8 cellular contexts compared by ENCODE assay signal in genomic region chr3:49028673-49029562, GRCh38. TPM values are rescaled to one million over a fixed set of nuclear protein-coding genes. Genes with fewer than 3 reads are reported as not detected.
DNase-seq lines count a peak whose midpoint lies in the region; ATAC-seq, FAIRE-seq and TF ChIP-seq lines count a peak whose summit lies in the region.

Gene IMPDH2 (minus strand): TSS chr3:49029398. CDS start chr3:49029350, 48 bp downstream.

- peak within 1 kb of the TSS; percentile 56 for H3K27ac ChIP-seq in epithelial cell of prostate

- ATAC-seq in GM21515 (IDR thresholded peaks at IDR 0.05; ENCODE audit: unreplicated experiment), result peak; percentile 79

- no peak for DNase-seq in D721Med (ENCODE audit: insufficient read length, low spot score)
- peak; percentile 76 for DNase-seq in HuH-7.5 (ENCODE audit: low spot score)
- DNase-seq in OCI-M1 (lab: John Stamatoyannopoulos, UW), result peak; percentile 94
- peak; percentile 89 for DNase-seq in activated T-cell treated with anti-CD3 and anti-CD28 coated beads for 24 hours (ENCODE audit: low read depth)
- peak; percentile 56 for DNase-seq in epithelial cell of prostate (ENCODE audit: low read depth, low spot score)
- peak; percentile 96 for DNase-seq in mucosa of gallbladder (ENCODE audit: low spot score)
- peak; percentile 87 for DNase-seq in stimulated activated CD8-positive, alpha-beta memory T cell treated with anti-CD3 and anti-CD28 coated beads, Interleukin-4, amount 100 ng/mL, for 24 hours (ENCODE audit: low read depth)

- peak; percentile 18 for TF ChIP-seq CTCF in D721Med (IDR thresholded peaks at IDR 0.05; ENCODE audit: insufficient read depth, missing control alignments)

- FAIRE-seq in D721Med (lab: Jason Lieb, UNC), result no peak

RNA-seq across cellular contexts. Expression of gene IMPDH2, which starts in this region (rescaled TPM):
- total RNA-seq in mucosa of gallbladder, result 136 TPM
